In genomic region chr15:65909831-65910230, GRCh38 we compare ENCODE assay signal across 17 cellular contexts. TPM values are rescaled to one million over a fixed set of nuclear protein-coding genes. Genes with fewer than 3 reads are reported as not detected.
DNase-seq lines count a peak whose midpoint lies in the region; ATAC-seq, FAIRE-seq and TF ChIP-seq lines count a peak whose summit lies in the region.
"Had no signal": no experiment of that assay in that cellular context is flagged by ENCODE, and none has a peak within 500 bp of the region (broad histone marks: within the 10 kb centered on the region; RNA-seq: fewer than 3 reads in every experiment).

No MANE protein-coding gene starts in this region.

- no peak for FAIRE-seq in kidney (lab: Jason Lieb, UNC)
- FAIRE-seq: A204.1, GM12878, H1 had no signal

- H3K27me3 ChIP-seq in RWPE2 (ENCODE audit: insufficient read depth, poor library complexity, severe bottlenecking) (no peaks in the 10 kb centered on the region), vagina (no peaks in the 10 kb centered on the region)

- TF ChIP-seq CTCF in RWPE2 (IDR thresholded peaks at IDR 0.05; ENCODE audit: poor library complexity, severe bottlenecking) (no peak), kidney (IDR thresholded peaks at IDR 0.05; ENCODE audit: borderline replicate concordance, extremely low read depth, insufficient read depth) (no peak), vagina (IDR thresholded peaks at IDR 0.05) (no peak)

- H3K4me3 ChIP-seq in RWPE2 (ENCODE audit: severe bottlenecking) (no peak overlapping the region), kidney (ENCODE audit: low read length in 2 of 2) (no peak overlapping the region), vagina (no peak overlapping the region)
- H3K4me3 ChIP-seq: GM12878 had no signal

- no peaks in the 10 kb centered on the region for H3K9me3 ChIP-seq in RWPE2 (ENCODE audit: severe bottlenecking)
- H3K9me3 ChIP-seq in kidney (ENCODE audit: control insufficient read depth in 1 of 2, low read length in 2 of 2) = no peaks in the 10 kb centered on the region
- no peaks in the 10 kb centered on the region for H3K9me3 ChIP-seq in vagina

- intact Hi-C loops in kidney (cut with DNase I) (no loop called here), vagina (cut with DNase I) (no loop called here)

- TF ChIP-seq POLR2A in vagina (IDR thresholded peaks at IDR 0.05) = no peak

- DNase-seq in activated CD8-positive, alpha-beta memory T cell treated with anti-CD3 and anti-CD28 coated beads for 24 hours = peak; percentile 38
- DNase-seq in activated CD8-positive, alpha-beta memory T cell treated with anti-CD3 and anti-CD28 coated beads, Interleukin-2, amount 50 U/mL, for 4 hours = no peak
- DNase-seq in RWPE2 (ENCODE audit: low spot score) (peak; percentile 53), kidney (peak; percentile 19), vagina (ENCODE audit: extremely low spot score in 2 of 2) (peak; percentile 64 to 79)
- no peak for DNase-seq in activated CD4-positive, alpha-beta T cell treated with anti-CD3 and anti-CD28 coated beads for 4 hours
- DNase-seq: C1 segment of cervical spinal cord; Calu3; CD4-positive, alpha-beta T cell; DMS 273 treated with DMSO at 0.1 percent for 48 hours; IMR-90 had no signal

- H3K4me1 ChIP-seq in RWPE2 (ENCODE audit: insufficient read depth, poor library complexity, severe bottlenecking) (no peaks in the 10 kb centered on the region), kidney (ENCODE audit: control insufficient read depth in 1 of 2, insufficient read depth in 1 of 2, low read depth in 1 of 2, low read length in 2 of 2) (no peaks in the 10 kb centered on the region), vagina (no peaks in the 10 kb centered on the region)

- no peak overlapping the region for H3K27ac ChIP-seq in RWPE2 (ENCODE audit: poor library complexity, severe bottlenecking)
- H3K27ac ChIP-seq in kidney (ENCODE audit: low read depth in 2 of 2, low read length in 2 of 2) = no peak overlapping the region
- H3K27ac ChIP-seq in vagina = no peak overlapping the region

- ATAC-seq in RWPE2 (ENCODE audit: low read depth) (no peak), GM21515 (IDR thresholded peaks at IDR 0.05; ENCODE audit: unreplicated experiment) (no peak), GM21447 (IDR thresholded peaks at IDR 0.05; ENCODE audit: unreplicated experiment) (no peak)
- ATAC-seq: GM12878, HCT116 had no signal

- no peak overlapping the region for H3K9ac ChIP-seq in kidney (ENCODE audit: low read length in 2 of 2)

- H3K36me3 ChIP-seq in RWPE2 (ENCODE audit: low read depth) (peaks cover 27% of the 10 kb centered on the region), kidney (ENCODE audit: control insufficient read depth in 1 of 2, insufficient read depth in 2 of 2, low read length in 2 of 2) (peaks cover 6 to 11% of the 10 kb centered on the region in 2 donors), vagina (peaks cover 0 to 19% of the 10 kb centered on the region in 2 donors)

RNA-seq across cellular contexts. Expression of gene RAB11A, which starts 40.5 kb away (rescaled TPM):
- total RNA-seq in kidney = 249 TPM
- polyA plus RNA-seq in kidney (ENCODE audit: insufficient read depth, low read depth, low replicate concordance) = 216 TPM
- 151 TPM for total RNA-seq in vagina

Comparison
In these comparisons a context has a peak if more than half of its experiments do, and no peak if none do; other contexts are left out.
1. DNase-seq: peak in activated CD8-positive, alpha-beta memory T cell treated with anti-CD3 and anti-CD28 coated beads for 24 hours (single experiment), RWPE2 (single experiment), kidney (single experiment) and vagina (2 of 2); none in activated CD8-positive, alpha-beta memory T cell treated with anti-CD3 and anti-CD28 coated beads, Interleukin-2, amount 50 U/mL, for 4 hours (single experiment) and activated CD4-positive, alpha-beta T cell treated with anti-CD3 and anti-CD28 coated beads for 4 hours (0 of 2).